In the genomic region with DNA sequence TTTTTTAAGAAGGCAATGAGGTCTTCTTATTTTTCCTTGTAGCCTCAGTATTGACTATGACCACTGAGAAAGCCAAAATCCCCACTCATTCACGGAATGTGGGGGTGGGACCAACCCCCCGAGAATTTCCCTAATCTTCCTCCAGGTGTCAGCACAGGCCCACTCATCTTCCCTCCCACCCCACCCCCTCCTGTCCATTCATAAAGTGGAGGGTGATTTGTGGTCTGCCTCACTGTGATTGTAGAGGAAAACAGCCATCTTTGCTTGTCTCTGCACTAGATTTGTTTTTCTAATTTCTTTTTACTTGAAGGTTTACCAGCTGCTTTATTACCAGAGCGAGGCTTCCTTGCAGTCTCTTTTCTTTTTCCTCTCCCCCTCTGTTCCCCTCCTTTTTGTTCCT, we compare ENCODE assay signal across 8 cellular contexts.
DNase-seq lines count a peak whose midpoint lies in the region; ATAC-seq and TF ChIP-seq lines count a peak whose summit lies in the region.

No MANE protein-coding gene starts in this region.

- no peaks in the 10 kb centered on the region for H3K36me3 Mint-ChIP-seq in T-cell

- peak overlapping the region; percentile 64 for H2BK5ac ChIP-seq in mesendoderm (ENCODE audit: low read length)

- no peak overlapping the region for H2AK5ac ChIP-seq in mesendoderm (ENCODE audit: low read length)

- H3K4me3 Mint-ChIP-seq in T-cell = peak overlapping the region; percentile 46 to 78 (median 69)

- H3K56ac ChIP-seq in mesendoderm (ENCODE audit: low read length) = peak overlapping the region; percentile 45

- peak; percentile 64 to 79 (median 74) for ATAC-seq in T-cell (replicated peaks in 1 of 4)
- ATAC-seq in HG03196 (IDR thresholded peaks at IDR 0.05; ENCODE audit: unreplicated experiment) = no peak

- no peak overlapping the region for H4K5ac ChIP-seq in mesendoderm (ENCODE audit: low read length)

- H3K79me2 ChIP-seq in mesendoderm (ENCODE audit: control insufficient read depth, insufficient read depth, low read length) = no peaks in the 10 kb centered on the region

- no CpG with 5 or more reads among the region's 3 CpGs for WGBS in mesendoderm (ENCODE audit: extremely low coverage, insufficient coverage, low lambda C conversion rate)

- H3K4me1 Mint-ChIP-seq in T-cell = peaks cover 38 to 46% (median 42%) of the 10 kb centered on the region in 3 donors

- H3K4me1 ChIP-seq in HUES48 (ENCODE audit: control insufficient read depth, insufficient read depth, low read length) (peaks cover 15% of the 10 kb centered on the region), mesendoderm (ENCODE audit: control insufficient read depth, low read depth, low read length) (peaks cover 4% of the 10 kb centered on the region)

- no peak overlapping the region for H3K4ac ChIP-seq in mesendoderm (ENCODE audit: low read depth, low read length)

- H2BK120ac ChIP-seq in mesendoderm (ENCODE audit: low read depth, low read length) = peak overlapping the region; percentile 67

- peak overlapping the region; percentile 79 for H2BK15ac ChIP-seq in mesendoderm (replicated peaks; ENCODE audit: low read depth)

- H3K4me2 ChIP-seq in mesendoderm (ENCODE audit: low read length) = no peak overlapping the region

- peak overlapping the region; percentile 2 to 49 for H3K27ac Mint-ChIP-seq in T-cell

- no peaks in the 10 kb centered on the region for H3K9me3 Mint-ChIP-seq in T-cell

- H3K9me3 ChIP-seq in HUES48 (ENCODE audit: control insufficient read depth, insufficient read depth, low read length) = no peaks in the 10 kb centered on the region

- no peak for TF ChIP-seq CTCF in coronary artery (IDR thresholded peaks at IDR 0.05)

- H3K27ac ChIP-seq in HUES48 (ENCODE audit: low read depth, low read length) = no peak overlapping the region
- no peak overlapping the region for H3K27ac ChIP-seq in mesendoderm (ENCODE audit: low read depth, low read length)
- H3K27ac ChIP-seq in coronary artery = no peak overlapping the region

- POLR2A ChIA-PET in T-cell (lab: Charles Lee) = no interaction called here

- H3K4me3 ChIP-seq in HUES48 (ENCODE audit: low read depth, low read length) (no peak overlapping the region), mesendoderm (ENCODE audit: low read length) (no peak overlapping the region), coronary artery (no peak overlapping the region)

- H3K9ac ChIP-seq in HUES48 (ENCODE audit: low read depth, low read length) (0 out of 2 replicates have a peak overlapping the region, but pooled peaks have one; percentile 12), mesendoderm (ENCODE audit: low read length) (peak overlapping the region; percentile 39)

- CTCF ChIA-PET in T-cell (lab: Charles Lee) = interaction anchor here (0.6 to 2.0 kb wide), 5 partner anchors 33 to 1571 kb away, joined by 3 to 10 read pairs (median 4); no protein-coding TSS in a partner anchor

- no peaks in the 10 kb centered on the region for H3K27me3 ChIP-seq in HUES48 (ENCODE audit: control insufficient read depth, insufficient read depth, low read length)
- no peaks in the 10 kb centered on the region for H3K27me3 ChIP-seq in mesendoderm (ENCODE audit: insufficient read depth, low read length, poor library complexity)

- no peaks in the 10 kb centered on the region for H3K36me3 ChIP-seq in HUES48 (ENCODE audit: control insufficient read depth, insufficient read depth, low read length)
- H3K36me3 ChIP-seq in mesendoderm (ENCODE audit: control insufficient read depth, insufficient read depth, low read length) = no peaks in the 10 kb centered on the region

- H3K79me1 ChIP-seq in mesendoderm (ENCODE audit: low read length) = no peaks in the 10 kb centered on the region

- DNase-seq in NCI-H345 (lab: John Stamatoyannopoulos, UW) (peak; percentile 20), NCI-H345 treated with DMSO at 0.1 percent for 48 hours (lab: John Stamatoyannopoulos, UW; ENCODE audit: unreplicated experiment) (no peak), T-cell (peak in 32 of 34 experiments; percentile 12 to 66 (median 40)), cerebellum (ENCODE audit: low spot score) (peak; percentile 3), mesendoderm (peak; percentile 72), coronary artery (ENCODE audit: low spot score) (no peak)

- peak overlapping the region; percentile 97 for H3K18ac ChIP-seq in mesendoderm (ENCODE audit: low read length)

- peak overlapping the region; percentile 7 for H4K8ac ChIP-seq in mesendoderm (ENCODE audit: low read depth, low read length)

- no peak overlapping the region for H3K23ac ChIP-seq in mesendoderm (ENCODE audit: low read length)

- no peaks in the 10 kb centered on the region for H3K27me3 Mint-ChIP-seq in T-cell

Comparison
In these comparisons a context has a peak if more than half of its experiments do, and no peak if none do; other contexts are left out.
1. DNase-seq: peak in NCI-H345 (single experiment), T-cell (32 of 34), cerebellum (single experiment) and mesendoderm (single experiment); none in NCI-H345 treated with DMSO at 0.1 percent for 48 hours (single experiment) and coronary artery (single experiment).